Comparison of ENCODE assay signal across 18 cellular contexts in genomic region chr18:48405108-48405507, GRCh38. TPM values are rescaled to one million over a fixed set of nuclear protein-coding genes. Genes with fewer than 3 reads are reported as not detected.
DNase-seq lines count a peak whose midpoint lies in the region; ATAC-seq lines count a peak whose summit lies in the region.
"Had no signal": no experiment of that assay in that cellular context is flagged by ENCODE, and none has a peak within 500 bp of the region (broad histone marks: within the 10 kb centered on the region; RNA-seq: fewer than 3 reads in every experiment).

No MANE protein-coding gene starts in this region.

- H3K4me1 Mint-ChIP-seq in activated CD4-positive, alpha-beta memory T cell treated with anti-CD3 and anti-CD28 coated beads for 36 hours (ENCODE audit: low read depth) = peaks cover 9% of the 10 kb centered on the region

- POLR2A ChIA-PET in activated CD4-positive, alpha-beta memory T cell treated with anti-CD3 and anti-CD28 coated beads for 36 hours (lab: Charles Lee) = no interaction called here

- no peaks in the 10 kb centered on the region for H3K36me3 Mint-ChIP-seq in activated CD4-positive, alpha-beta memory T cell treated with anti-CD3 and anti-CD28 coated beads for 36 hours
- H3K36me3 Mint-ChIP-seq: immature natural killer cell; stimulated activated naive B cell treated with anti-CD40 and anti-IgM and Interleukin-4, amounts not matched to agents 10 μg/mL and 1 μg/mL and 100 μg/mL, for 72 hours had no signal

- H3K9me3 Mint-ChIP-seq in activated CD4-positive, alpha-beta memory T cell treated with anti-CD3 and anti-CD28 coated beads for 36 hours = no peaks in the 10 kb centered on the region
- H3K9me3 Mint-ChIP-seq: stimulated activated naive B cell treated with anti-CD40 and anti-IgM and Interleukin-4, amounts not matched to agents 10 μg/mL and 1 μg/mL and 100 μg/mL, for 72 hours had no signal

- no peak for ATAC-seq in GM21528 (IDR thresholded peaks at IDR 0.05; ENCODE audit: low FRiP score, unreplicated experiment)
- ATAC-seq: psoas muscle; stimulated activated naive B cell treated with anti-CD40 and anti-IgM and Interleukin-4, amounts not matched to agents 10 μg/mL and 1 μg/mL and 100 μg/mL, for 72 hours had no signal

- CTCF ChIA-PET in activated CD4-positive, alpha-beta memory T cell treated with anti-CD3 and anti-CD28 coated beads for 36 hours (lab: Charles Lee) = no interaction called here

- H3K27ac Mint-ChIP-seq in activated CD4-positive, alpha-beta memory T cell treated with anti-CD3 and anti-CD28 coated beads for 36 hours = no peak overlapping the region
- H3K27ac Mint-ChIP-seq: immature natural killer cell; stimulated activated naive B cell treated with anti-CD40 and anti-IgM and Interleukin-4, amounts not matched to agents 10 μg/mL and 1 μg/mL and 100 μg/mL, for 72 hours had no signal

- intact Hi-C loops in activated CD4-positive, alpha-beta memory T cell treated with anti-CD3 and anti-CD28 coated beads for 36 hours (cut with micrococcal nuclease) = no loop called here

- H3K4me3 Mint-ChIP-seq in activated CD4-positive, alpha-beta memory T cell treated with anti-CD3 and anti-CD28 coated beads for 36 hours = no peak overlapping the region
- H3K4me3 Mint-ChIP-seq: immature natural killer cell; stimulated activated naive B cell treated with anti-CD40 and anti-IgM and Interleukin-4, amounts not matched to agents 10 μg/mL and 1 μg/mL and 100 μg/mL, for 72 hours had no signal

- DNase-seq in AG08395 (ENCODE audit: low spot score) (peak; percentile 73), HCEC 1CT (peak; percentile 48), kidney glomerular epithelial cell (lab: John Stamatoyannopoulos, UW) (peak; percentile 22), DMS53 (lab: John Stamatoyannopoulos, UW) (no peak), RKO (ENCODE audit: low spot score) (no peak), NCI-H526 (lab: John Stamatoyannopoulos, UW) (no peak)
- peak; percentile 30 for DNase-seq in activated CD4-positive, alpha-beta memory T cell treated with anti-CD3 and anti-CD28 coated beads for 36 hours
- DNase-seq: activated naive CD4-positive, alpha-beta T cell treated with anti-CD3 and anti-CD28 coated beads, Interleukin-2, amount 50 U/mL, for 16 hours; esophagus squamous epithelium; GDM1; immature natural killer cell; NCI-H1092 treated with DMSO at 0.1 percent for 48 hours; NCI-H446 treated with DMSO at 0.1 percent for 48 hours; psoas muscle; stimulated activated CD4-positive, alpha-beta T cell treated with anti-CD3 and anti-CD28 coated beads, Interleukin-2, amount 100 ng/mL, for 48 hours; stimulated activated naive B cell treated with anti-CD40 and anti-IgM and Interleukin-4, amounts not matched to agents 10 μg/mL and 1 μg/mL and 100 μg/mL, for 72 hours; T1000 had no signal

- H3K27me3 Mint-ChIP-seq in activated CD4-positive, alpha-beta memory T cell treated with anti-CD3 and anti-CD28 coated beads for 36 hours = peaks cover 44% of the 10 kb centered on the region

RNA-seq across cellular contexts. Expression of gene ZBTB7C, which starts 4.1 kb away (rescaled TPM):
- total RNA-seq in activated CD4-positive, alpha-beta memory T cell treated with anti-CD3 and anti-CD28 coated beads for 36 hours = under 1 TPM in 1 of 2 experiments, not detected in 1; 0.05 TPM

Comparison
In these comparisons a context has a peak if more than half of its experiments do, and no peak if none do; other contexts are left out.
1. DNase-seq: peak in AG08395 (single experiment), HCEC 1CT (single experiment), activated CD4-positive, alpha-beta memory T cell treated with anti-CD3 and anti-CD28 coated beads for 36 hours (single experiment) and kidney glomerular epithelial cell (single experiment); none in DMS53 (single experiment), RKO (single experiment) and NCI-H526 (0 of 2).